14 cellular contexts compared by ENCODE assay signal in genomic region chr11:86941077-86941870, GRCh38. TPM values are rescaled to one million over a fixed set of nuclear protein-coding genes. Genes with fewer than 3 reads are reported as not detected.
DNase-seq lines count a peak whose midpoint lies in the region; FAIRE-seq and TF ChIP-seq lines count a peak whose summit lies in the region.
"Had no signal": no experiment of that assay in that cellular context is flagged by ENCODE, and none has a peak within 500 bp of the region (broad histone marks: within the 10 kb centered on the region; RNA-seq: fewer than 3 reads in every experiment).

No MANE protein-coding gene starts in this region.

- TF ChIP-seq CTCF in breast epithelium (IDR thresholded peaks at IDR 0.05) (no peak), MCF 10A (IDR thresholded peaks at IDR 0.05; ENCODE audit: unreplicated experiment) (no peak), kidney (IDR thresholded peaks at IDR 0.05; ENCODE audit: borderline replicate concordance, extremely low read depth, insufficient read depth) (no peak), vagina (IDR thresholded peaks at IDR 0.05) (no peak)

- POLR2A ChIA-PET in MCF 10A (lab: Yijun Ruan, JAX): interaction anchor here (4.4 kb wide), 1 partner anchor 14 kb away, joined by 15 read pairs; the partner anchor contains the start of gene FZD4

- no peak for TF ChIP-seq POLR2A in breast epithelium (IDR thresholded peaks at IDR 0.05)
- no peak for TF ChIP-seq POLR2A in vagina (IDR thresholded peaks at IDR 0.05)

- CTCF ChIA-PET in MCF 10A (lab: Yijun Ruan, JAX): interaction anchor here (0.6 to 7.2 kb wide), 14 partner anchors 9 to 1900 kb away, joined by 3 to 56 read pairs (median 4); no protein-coding TSS in a partner anchor

- no peaks in the 10 kb centered on the region for H3K36me3 Mint-ChIP-seq in MCF 10A (ENCODE audit: insufficient read depth, unreplicated experiment)
- H3K36me3 Mint-ChIP-seq: stimulated activated naive B cell treated with anti-CD40 and anti-IgM and Interleukin-4, amounts not matched to agents 10 μg/mL and 1 μg/mL and 100 μg/mL, for 72 hours had no signal

- H3K27ac ChIP-seq in breast epithelium: peak overlapping the region; percentile 68 to 84
- peak overlapping the region; percentile 89 to 91 for H3K27ac ChIP-seq in kidney (ENCODE audit: low read depth in 2 of 2, low read length in 2 of 2)
- peak overlapping the region; percentile 60 for H3K27ac ChIP-seq in rectal smooth muscle tissue (ENCODE audit: low read depth, low read length)
- peak overlapping the region; percentile 81 for H3K27ac ChIP-seq in vagina

- H3K36me3 ChIP-seq in breast epithelium (no peaks in the 10 kb centered on the region), kidney (ENCODE audit: control insufficient read depth in 1 of 2, insufficient read depth in 2 of 2, low read length in 2 of 2) (peaks cover 2 to 5% of the 10 kb centered on the region in 2 donors), rectal smooth muscle tissue (ENCODE audit: control insufficient read depth, insufficient read depth, low read length) (no peaks in the 10 kb centered on the region), vagina (no peaks in the 10 kb centered on the region)

- H3K27ac Mint-ChIP-seq in MCF 10A (ENCODE audit: low read depth, unreplicated experiment): no peak overlapping the region
- H3K27ac Mint-ChIP-seq: stimulated activated naive B cell treated with anti-CD40 and anti-IgM and Interleukin-4, amounts not matched to agents 10 μg/mL and 1 μg/mL and 100 μg/mL, for 72 hours had no signal

- H3K4me3 Mint-ChIP-seq in MCF 10A (ENCODE audit: unreplicated experiment): no peak overlapping the region
- H3K4me3 Mint-ChIP-seq: central memory CD8-positive, alpha-beta T cell; stimulated activated naive B cell treated with anti-CD40 and anti-IgM and Interleukin-4, amounts not matched to agents 10 μg/mL and 1 μg/mL and 100 μg/mL, for 72 hours had no signal

- H3K4me3 ChIP-seq in breast epithelium (peak overlapping the region in 1 of 3 donors; percentile 4), kidney (ENCODE audit: low read length in 2 of 2) (peak overlapping the region; percentile 24 to 61), rectal smooth muscle tissue (ENCODE audit: low read length) (no peak overlapping the region), vagina (peak overlapping the region in 1 of 2 donors; percentile 23)

- no peaks in the 10 kb centered on the region for H3K27me3 Mint-ChIP-seq in MCF 10A (ENCODE audit: insufficient read depth, unreplicated experiment)

- H3K4me1 ChIP-seq in breast epithelium (peaks cover 4 to 12% of the 10 kb centered on the region in 2 donors), kidney (ENCODE audit: control insufficient read depth in 1 of 2, insufficient read depth in 1 of 2, low read depth in 1 of 2, low read length in 2 of 2) (peaks cover 42 to 50% of the 10 kb centered on the region in 2 donors), rectal smooth muscle tissue (ENCODE audit: control insufficient read depth, insufficient read depth, low read length) (peaks cover 29% of the 10 kb centered on the region), vagina (peaks cover 47% of the 10 kb centered on the region)

- H3K27me3 ChIP-seq in breast epithelium (no peaks in the 10 kb centered on the region), rectal smooth muscle tissue (ENCODE audit: control insufficient read depth, insufficient read depth, low read length) (no peaks in the 10 kb centered on the region), vagina (no peaks in the 10 kb centered on the region)

- DNase-seq in breast epithelium (ENCODE audit: low spot score in 2 of 2): no peak
- DNase-seq in MCF 10A (ENCODE audit: unreplicated experiment): no peak
- DNase-seq in kidney: no peak
- DNase-seq in vagina (ENCODE audit: extremely low spot score in 2 of 2): no peak
- no peak for DNase-seq in H4 (ENCODE audit: low spot score)
- DNase-seq in DMS53 treated with DMSO at 0.1 percent for 48 hours (lab: John Stamatoyannopoulos, UW; ENCODE audit: unreplicated experiment): no peak
- no peak for DNase-seq in NCI-H1048 (lab: John Stamatoyannopoulos, UW)
- DNase-seq: activated naive CD4-positive, alpha-beta T cell; COR-L47; NCI-H2171 treated with DMSO at 0.1 percent for 48 hours; SK-N-SH; stimulated activated naive B cell treated with anti-CD40 and anti-IgM and Interleukin-4, amounts not matched to agents 10 μg/mL and 1 μg/mL and 100 μg/mL, for 72 hours had no signal

- H3K9me3 ChIP-seq in breast epithelium (no peaks in the 10 kb centered on the region), kidney (ENCODE audit: control insufficient read depth in 1 of 2, low read length in 2 of 2) (no peaks in the 10 kb centered on the region), vagina (no peaks in the 10 kb centered on the region)
- H3K9me3 ChIP-seq: SK-N-SH had no signal

- peaks cover 8% of the 10 kb centered on the region for H3K4me1 Mint-ChIP-seq in MCF 10A (ENCODE audit: insufficient read depth, unreplicated experiment)
- H3K4me1 Mint-ChIP-seq: central memory CD8-positive, alpha-beta T cell; stimulated activated naive B cell treated with anti-CD40 and anti-IgM and Interleukin-4, amounts not matched to agents 10 μg/mL and 1 μg/mL and 100 μg/mL, for 72 hours had no signal

- intact Hi-C loops in breast epithelium (cut with DNase I; ENCODE audit: low total_unique reads) (no loop called here), MCF 10A (cut with micrococcal nuclease) (no loop called here), kidney (cut with DNase I) (no loop called here), vagina (cut with DNase I) (no loop called here)

- no TSS peak for BruUV-seq in MCF 10A (replicated peaks; lab: Mats Ljungman, UMichigan)

- H3K9me3 Mint-ChIP-seq in MCF 10A (ENCODE audit: unreplicated experiment): no peaks in the 10 kb centered on the region
- H3K9me3 Mint-ChIP-seq: central memory CD8-positive, alpha-beta T cell; stimulated activated naive B cell treated with anti-CD40 and anti-IgM and Interleukin-4, amounts not matched to agents 10 μg/mL and 1 μg/mL and 100 μg/mL, for 72 hours had no signal

- H3K9ac ChIP-seq in kidney (ENCODE audit: low read length in 2 of 2): peak overlapping the region; percentile 23 to 47
- H3K9ac ChIP-seq in rectal smooth muscle tissue (ENCODE audit: low read length): no peak overlapping the region
- H3K9ac ChIP-seq: SK-N-SH had no signal

- FAIRE-seq in kidney (lab: Jason Lieb, UNC): no peak

RNA-seq across cellular contexts. Expression of gene FZD4, which starts 13.9 kb away (rescaled TPM):
- total RNA-seq in breast epithelium (100 to 1,000 TPM in 1 of 3 donors, 10 to 100 TPM in 2; 44.5 to 408 (median 72.8) TPM), MCF 10A (2022) (0.34 and 0.35 TPM in 2 replicates), kidney (41.4 TPM), vagina (47.1 TPM)
- 21.4 TPM for polyA plus RNA-seq in kidney (ENCODE audit: insufficient read depth, low read depth, low replicate concordance)
- 8.8 and 10.5 TPM in 2 replicates for total RNA-seq in H4 (2014; rRNA removed; shearing (Covaris generic))
